Comparison of ENCODE assay signal across 21 cellular contexts in the genomic region with DNA sequence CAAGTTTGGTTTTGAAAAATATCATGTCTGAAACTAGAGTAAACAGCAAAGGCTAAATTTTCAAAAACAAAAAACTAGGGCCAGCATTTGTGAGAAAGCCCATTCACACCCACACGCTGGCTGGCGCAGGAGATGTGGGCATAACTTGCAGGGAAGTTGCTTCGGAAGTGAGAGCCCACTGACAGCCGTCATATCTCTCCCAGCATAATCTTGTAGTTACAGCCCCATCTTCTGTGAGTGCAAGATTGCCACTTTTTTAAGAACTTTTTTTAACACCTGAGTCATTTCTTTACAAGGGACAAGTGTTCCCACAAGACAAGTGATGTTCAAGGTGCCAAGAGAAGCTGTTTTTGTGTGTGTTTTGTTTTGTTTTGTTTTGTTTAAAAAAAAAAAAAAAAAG.
"Had no signal": no experiment of that assay in that cellular context is flagged by ENCODE, and none has a peak within 500 bp of the region (broad histone marks: within the 10 kb centered on the region; RNA-seq: fewer than 3 reads in every experiment).

No MANE protein-coding gene starts in this region.

- H3K27me3 ChIP-seq: gastroesophageal sphincter, heart left ventricle, ovary, tibial nerve had no signal

- H3K4me3 ChIP-seq: coronary artery, gastroesophageal sphincter, heart left ventricle, lower lobe of right lung, ovary, psoas muscle, tibial nerve had no signal

- H3K4me3 Mint-ChIP-seq: activated CD4-positive, alpha-beta memory T cell treated with anti-CD3 and anti-CD28 coated beads for 36 hours; activated naive CD4-positive, alpha-beta T cell treated with anti-CD3 and anti-CD28 coated beads, Interleukin-2, amount 10 ng/mL, durations not matched to agents 7 days and 5 days; activated T-cell treated with anti-CD3 and anti-CD28 coated beads, Interleukin-2, amount 50 U/mL, for 72 hours; naive thymus-derived CD4-positive, alpha-beta T cell; stimulated activated naive CD8-positive, alpha-beta T cell treated with anti-CD3 and anti-CD28 coated beads, Interleukin-15, Interleukin-2, amounts not matched to agents 100 ng/mL and 50 ng/mL, for 24 hours had no signal

- H3K4me1 ChIP-seq: psoas muscle had no signal

- H3K9me3 ChIP-seq: gastroesophageal sphincter, heart left ventricle, lower lobe of right lung, ovary, psoas muscle, tibial nerve had no signal

- ATAC-seq: activated T-cell treated with anti-CD3 and anti-CD28 coated beads, Interleukin-2, amount 50 U/mL, for 72 hours; gastroesophageal sphincter; heart left ventricle; left lobe of liver; lower lobe of right lung; naive thymus-derived CD4-positive, alpha-beta T cell; psoas muscle; right cardiac atrium had no signal

- H3K27ac Mint-ChIP-seq: activated CD4-positive, alpha-beta memory T cell treated with anti-CD3 and anti-CD28 coated beads for 36 hours; activated naive CD4-positive, alpha-beta T cell treated with anti-CD3 and anti-CD28 coated beads, Interleukin-2, amount 10 ng/mL, durations not matched to agents 7 days and 5 days; activated T-cell treated with anti-CD3 and anti-CD28 coated beads, Interleukin-2, amount 50 U/mL, for 72 hours; naive thymus-derived CD4-positive, alpha-beta T cell; stimulated activated naive CD8-positive, alpha-beta T cell treated with anti-CD3 and anti-CD28 coated beads, Interleukin-15, Interleukin-2, amounts not matched to agents 100 ng/mL and 50 ng/mL, for 24 hours had no signal

- H3K36me3 ChIP-seq: gastroesophageal sphincter, heart left ventricle, lower lobe of right lung, ovary, tibial nerve had no signal

- DNase-seq: activated CD4-positive, alpha-beta memory T cell treated with anti-CD3 and anti-CD28 coated beads for 36 hours; activated CD4-positive, alpha-beta T cell treated with anti-CD3 and anti-CD28 coated beads for 4 hours; activated CD4-positive, CD25-positive, alpha-beta regulatory T cell; activated effector memory CD4-positive, alpha-beta T cell treated with Interleukin-2 at 50 U/mL for 16 hours; activated naive CD4-positive, alpha-beta T cell treated with anti-CD3 and anti-CD28 coated beads, Interleukin-2, amount 10 ng/mL, durations not matched to agents 7 days and 5 days; activated T-cell treated with anti-CD3 and anti-CD28 coated beads, Interleukin-2, amount 50 U/mL, for 72 hours; cerebellar nuclear complex; heart left ventricle; lower lobe of right lung; naive thymus-derived CD4-positive, alpha-beta T cell; ovary; psoas muscle; right cardiac atrium; stimulated activated CD4-positive, alpha-beta T cell treated with anti-CD3 and anti-CD28 coated beads, Interleukin-1b, Interleukin-23, amount 100 ng/mL, for 48 hours; substantia nigra; T-helper 1 cell had no signal

- H3K27me3 Mint-ChIP-seq: activated naive CD4-positive, alpha-beta T cell treated with anti-CD3 and anti-CD28 coated beads, Interleukin-2, amount 10 ng/mL, durations not matched to agents 7 days and 5 days had no signal

- H3K9me3 Mint-ChIP-seq: activated CD4-positive, alpha-beta memory T cell treated with anti-CD3 and anti-CD28 coated beads for 36 hours; activated naive CD4-positive, alpha-beta T cell treated with anti-CD3 and anti-CD28 coated beads, Interleukin-2, amount 10 ng/mL, durations not matched to agents 7 days and 5 days; activated T-cell treated with anti-CD3 and anti-CD28 coated beads, Interleukin-2, amount 50 U/mL, for 72 hours; stimulated activated naive CD8-positive, alpha-beta T cell treated with anti-CD3 and anti-CD28 coated beads, Interleukin-15, Interleukin-2, amounts not matched to agents 100 ng/mL and 50 ng/mL, for 24 hours had no signal

- H3K36me3 Mint-ChIP-seq: activated CD4-positive, alpha-beta memory T cell treated with anti-CD3 and anti-CD28 coated beads for 36 hours; activated naive CD4-positive, alpha-beta T cell treated with anti-CD3 and anti-CD28 coated beads, Interleukin-2, amount 10 ng/mL, durations not matched to agents 7 days and 5 days; naive thymus-derived CD4-positive, alpha-beta T cell had no signal

- H3K4me1 Mint-ChIP-seq: activated naive CD4-positive, alpha-beta T cell treated with anti-CD3 and anti-CD28 coated beads, Interleukin-2, amount 10 ng/mL, durations not matched to agents 7 days and 5 days; naive thymus-derived CD4-positive, alpha-beta T cell had no signal
